8 cellular contexts compared by ENCODE assay signal in genomic region chr12:130880411-130880885, GRCh38. TPM values are rescaled to one million over a fixed set of nuclear protein-coding genes. Genes with fewer than 3 reads are reported as not detected.
DNase-seq lines count a peak whose midpoint lies in the region; ATAC-seq and TF ChIP-seq lines count a peak whose summit lies in the region.

No MANE protein-coding gene starts in this region.

- WGBS in esophagus squamous epithelium, 2 donors: 31 to 40% methylated on average over 10 of the region's 10 CpGs

- ATAC-seq in GM18870 (IDR thresholded peaks at IDR 0.05; ENCODE audit: unreplicated experiment) (peak; percentile 73), HG03354 (IDR thresholded peaks at IDR 0.05; ENCODE audit: poor library complexity, severe bottlenecking, unreplicated experiment) (peak; percentile 67), HG03280 (IDR thresholded peaks at IDR 0.05; ENCODE audit: unreplicated experiment) (no peak)

- H3K27ac ChIP-seq in esophagus squamous epithelium: no peak overlapping the region

- TF ChIP-seq POLR2A in esophagus squamous epithelium (IDR thresholded peaks at IDR 0.05): no peak

- H3K4me1 ChIP-seq in endocrine pancreas (ENCODE audit: control insufficient read depth, insufficient read depth, low read length) (peaks cover 3% of the 10 kb centered on the region), esophagus squamous epithelium (peaks cover 0 to 9% (median 0%) of the 10 kb centered on the region in 3 donors)

- peak overlapping the region; percentile 51 for H3K4me3 ChIP-seq in AG04449 (ENCODE audit: low read depth, low read length)
- H3K4me3 ChIP-seq in endocrine pancreas (ENCODE audit: control insufficient read depth, insufficient read depth, low read length): peak overlapping the region; percentile 38
- peak overlapping the region in 1 of 4 donors; percentile 51 for H3K4me3 ChIP-seq in esophagus squamous epithelium

- intact Hi-C loops in esophagus squamous epithelium (cut with DNase I): no loop called here

- TF ChIP-seq CTCF in AG04449 (IDR thresholded peaks at IDR 0.05; ENCODE audit: insufficient read depth, low read length, missing control alignments): no peak
- TF ChIP-seq CTCF in esophagus squamous epithelium (IDR thresholded peaks at IDR 0.05): no peak

- no peaks in the 10 kb centered on the region for H3K9me3 ChIP-seq in endocrine pancreas (ENCODE audit: control insufficient read depth, low read length)
- H3K9me3 ChIP-seq in esophagus squamous epithelium: no peaks in the 10 kb centered on the region

- POLR2A ChIA-PET in AG04449 (lab: Yijun Ruan, JAX): no interaction called here

- H3K9ac ChIP-seq in endocrine pancreas (ENCODE audit: control insufficient read depth, insufficient read depth, low read length): no peak overlapping the region

- DNase-seq in AG04449 (ENCODE audit: low read depth, low spot score) (no peak), NCI-H2107 treated with DMSO at 0.1 percent for 48 hours (lab: John Stamatoyannopoulos, UW; ENCODE audit: unreplicated experiment) (no peak), esophagus squamous epithelium (lab: John Stamatoyannopoulos, UW) (no peak), NCI-H1105 (lab: John Stamatoyannopoulos, UW) (no peak)

- H3K36me3 ChIP-seq in endocrine pancreas (ENCODE audit: control insufficient read depth, insufficient read depth, low read length) (no peaks in the 10 kb centered on the region), esophagus squamous epithelium (peaks cover 0 to 23% (median 5%) of the 10 kb centered on the region in 3 donors)

- no peaks in the 10 kb centered on the region for H3K27me3 ChIP-seq in endocrine pancreas (ENCODE audit: control insufficient read depth, insufficient read depth, low read length)
- H3K27me3 ChIP-seq in esophagus squamous epithelium: no peaks in the 10 kb centered on the region

- CTCF ChIA-PET in AG04449 (lab: Yijun Ruan, JAX): no interaction called here

RNA-seq across cellular contexts. Expression of gene RAN, which starts 8.6 kb away (rescaled TPM):
- total RNA-seq in esophagus squamous epithelium: 100 to 1,000 TPM; 204 to 375 (median 325) TPM

RNA-seq across cellular contexts. Expression of gene STX2, which starts 41.4 kb away (rescaled TPM):
- total RNA-seq in esophagus squamous epithelium: 10 to 100 TPM in 1 of 4 donors, 1 to 10 TPM in 3; 1.2 to 14.1 (median 4.1) TPM
